21 cellular contexts compared by ENCODE assay signal in the genomic region with DNA sequence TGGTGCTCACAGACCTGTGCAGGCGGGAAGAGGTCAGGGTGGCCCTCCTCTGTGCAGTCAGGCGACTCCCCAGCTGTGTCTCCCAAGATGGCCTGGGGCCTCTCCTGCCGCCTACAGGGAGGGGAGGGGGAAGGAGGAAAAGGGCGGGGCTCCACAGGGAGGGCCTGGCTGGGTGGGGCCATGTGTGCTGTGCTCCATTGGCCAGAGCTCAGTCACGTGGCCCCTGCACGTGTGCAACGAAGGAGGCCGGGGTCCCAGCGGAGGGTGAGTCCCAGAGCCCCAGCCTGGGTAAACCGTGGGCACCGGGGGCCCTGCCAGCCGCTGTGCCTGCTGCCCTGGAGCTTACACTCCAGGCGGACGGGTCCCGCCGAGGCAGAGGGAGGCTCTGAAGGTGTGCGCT.
DNase-seq lines count a peak whose midpoint lies in the region; ATAC-seq and TF ChIP-seq lines count a peak whose summit lies in the region.
"Had no signal": no experiment of that assay in that cellular context is flagged by ENCODE, and none has a peak within 500 bp of the region (broad histone marks: within the 10 kb centered on the region; RNA-seq: fewer than 3 reads in every experiment).

No MANE protein-coding gene starts in this region.

- no peaks in the 10 kb centered on the region for H3K27me3 Mint-ChIP-seq in stimulated activated naive CD8-positive, alpha-beta T cell treated with anti-CD3 and anti-CD28 coated beads, Interleukin-15, Interleukin-2, amounts not matched to agents 100 ng/mL and 50 ng/mL, for 24 hours
- no peaks in the 10 kb centered on the region for H3K27me3 Mint-ChIP-seq in naive thymus-derived CD4-positive, alpha-beta T cell
- H3K27me3 Mint-ChIP-seq: activated CD4-positive, alpha-beta T cell treated with anti-CD3 and anti-CD28 coated beads, Interleukin-2, amount 10 ng/mL, durations not matched to agents 7 days and 5 days had no signal

- H3K4me1 Mint-ChIP-seq in stimulated activated naive CD8-positive, alpha-beta T cell treated with anti-CD3 and anti-CD28 coated beads, Interleukin-15, Interleukin-2, amounts not matched to agents 100 ng/mL and 50 ng/mL, for 24 hours (ENCODE audit: low read depth): no peaks in the 10 kb centered on the region
- peaks cover 0 to 2% (median 0%) of the 10 kb centered on the region in 7 donors for H3K4me1 Mint-ChIP-seq in naive thymus-derived CD4-positive, alpha-beta T cell

- no peaks in the 10 kb centered on the region for H3K36me3 ChIP-seq in naive thymus-derived CD4-positive, alpha-beta T cell (ENCODE audit: control insufficient read depth in 2 of 3, insufficient read depth in 3 of 3, low read length in 3 of 3)

- H3K27me3 ChIP-seq in naive thymus-derived CD4-positive, alpha-beta T cell (ENCODE audit: control insufficient read depth in 2 of 2, insufficient read depth in 2 of 2, low read length in 2 of 2): no peaks in the 10 kb centered on the region
- H3K27me3 ChIP-seq: heart left ventricle had no signal

- no peak for TF ChIP-seq POLR2A in erythroblast (IDR thresholded peaks at IDR 0.05; ENCODE audit: low read length)

- H3K27ac Mint-ChIP-seq in stimulated activated naive CD8-positive, alpha-beta T cell treated with anti-CD3 and anti-CD28 coated beads, Interleukin-15, Interleukin-2, amounts not matched to agents 100 ng/mL and 50 ng/mL, for 24 hours: no peak overlapping the region
- no peak overlapping the region for H3K27ac Mint-ChIP-seq in naive thymus-derived CD4-positive, alpha-beta T cell
- H3K27ac Mint-ChIP-seq: activated CD4-positive, alpha-beta T cell treated with anti-CD3 and anti-CD28 coated beads, Interleukin-2, amount 10 ng/mL, durations not matched to agents 7 days and 5 days; activated naive CD4-positive, alpha-beta T cell treated with anti-CD3 and anti-CD28 coated beads for 36 hours; nephron had no signal

- no peak for ATAC-seq in stimulated activated naive CD8-positive, alpha-beta T cell treated with anti-CD3 and anti-CD28 coated beads, Interleukin-15, Interleukin-2, amounts not matched to agents 100 U/mL and 50 U/mL, for 24 hours
- peak; percentile 34 for ATAC-seq in naive thymus-derived CD4-positive, alpha-beta T cell
- ATAC-seq in GM18867 (IDR thresholded peaks at IDR 0.05; ENCODE audit: unreplicated experiment): no peak

- H3K36me3 Mint-ChIP-seq in stimulated activated naive CD8-positive, alpha-beta T cell treated with anti-CD3 and anti-CD28 coated beads, Interleukin-15, Interleukin-2, amounts not matched to agents 100 ng/mL and 50 ng/mL, for 24 hours (ENCODE audit: low read depth): peaks cover 20% of the 10 kb centered on the region
- H3K36me3 Mint-ChIP-seq in naive thymus-derived CD4-positive, alpha-beta T cell: peaks cover 0 to 20% (median 9%) of the 10 kb centered on the region in 5 donors

- no peak overlapping the region for H3K4me3 ChIP-seq in naive thymus-derived CD4-positive, alpha-beta T cell (ENCODE audit: low read length)
- H3K4me3 ChIP-seq: smooth muscle cell had no signal

- H3K9me3 ChIP-seq in naive thymus-derived CD4-positive, alpha-beta T cell (ENCODE audit: control insufficient read depth in 2 of 3, low read length in 3 of 3): peaks cover 0 to 11% (median 0%) of the 10 kb centered on the region in 3 experiments

- intact Hi-C loops in naive thymus-derived CD4-positive, alpha-beta T cell (cut with micrococcal nuclease): no loop called here

- H3K9me3 Mint-ChIP-seq in stimulated activated naive CD8-positive, alpha-beta T cell treated with anti-CD3 and anti-CD28 coated beads, Interleukin-15, Interleukin-2, amounts not matched to agents 100 ng/mL and 50 ng/mL, for 24 hours: peaks cover 17% of the 10 kb centered on the region
- peaks cover 9 to 31% (median 16%) of the 10 kb centered on the region in 11 donors for H3K9me3 Mint-ChIP-seq in naive thymus-derived CD4-positive, alpha-beta T cell

- H3K4me3 Mint-ChIP-seq in stimulated activated naive CD8-positive, alpha-beta T cell treated with anti-CD3 and anti-CD28 coated beads, Interleukin-15, Interleukin-2, amounts not matched to agents 100 ng/mL and 50 ng/mL, for 24 hours: peak overlapping the region; percentile 28
- H3K4me3 Mint-ChIP-seq in naive thymus-derived CD4-positive, alpha-beta T cell: no peak overlapping the region
- H3K4me3 Mint-ChIP-seq: activated CD4-positive, alpha-beta T cell treated with anti-CD3 and anti-CD28 coated beads, Interleukin-2, amount 10 ng/mL, durations not matched to agents 7 days and 5 days; activated naive CD4-positive, alpha-beta T cell treated with anti-CD3 and anti-CD28 coated beads for 36 hours; nephron had no signal

- H3K4me1 ChIP-seq in naive thymus-derived CD4-positive, alpha-beta T cell (ENCODE audit: control insufficient read depth in 2 of 2, insufficient read depth in 2 of 2, low read length in 2 of 2): no peaks in the 10 kb centered on the region

- CTCF ChIA-PET in naive thymus-derived CD4-positive, alpha-beta T cell (lab: Charles Lee): no interaction called here

- no peak overlapping the region for H3K27ac ChIP-seq in naive thymus-derived CD4-positive, alpha-beta T cell (ENCODE audit: low read depth, low read length)
- H3K27ac ChIP-seq: heart left ventricle had no signal

- POLR2A ChIA-PET in naive thymus-derived CD4-positive, alpha-beta T cell (lab: Charles Lee): no interaction called here

- DNase-seq in stimulated activated naive CD8-positive, alpha-beta T cell treated with anti-CD3 and anti-CD28 coated beads, Interleukin-15, Interleukin-2, amounts not matched to agents 100 U/mL and 50 U/mL, for 24 hours: no peak
- peak; percentile 12 to 28 for DNase-seq in erythroblast (lab: John Stamatoyannopoulos, UW)
- DNase-seq in naive thymus-derived CD4-positive, alpha-beta T cell: peak in 2 of 9 donors; percentile 4 to 7
- no peak for DNase-seq in AML-193 (lab: John Stamatoyannopoulos, UW)
- DNase-seq in GM19240 (ENCODE audit: insufficient read length, low spot score): no peak
- no peak for DNase-seq in LoVo (ENCODE audit: low spot score)
- DNase-seq: ACHN; activated CD4-positive, alpha-beta T cell treated with anti-CD3 and anti-CD28 coated beads, Interleukin-2, amount 10 ng/mL, durations not matched to agents 7 days and 5 days; activated naive CD4-positive, alpha-beta T cell treated with anti-CD3 and anti-CD28 coated beads for 36 hours; activated T-cell treated with anti-CD3 and anti-CD28 coated beads for 4 hours; CD4-positive, CD25-positive, alpha-beta regulatory T cell; DMS79; mammary epithelial cell; NCI-H1417; NCI-H526; stimulated activated CD4-positive, alpha-beta T cell treated with anti-CD3 and anti-CD28 coated beads, Interleukin-4, amount 100 ng/mL, for 24 hours had no signal

Comparison
In these comparisons a context has a peak if more than half of its experiments do, and no peak if none do; other contexts are left out.
1. DNase-seq: peak in erythroblast (2 of 2); none in stimulated activated naive CD8-positive, alpha-beta T cell treated with anti-CD3 and anti-CD28 coated beads, Interleukin-15, Interleukin-2, amounts not matched to agents 100 U/mL and 50 U/mL, for 24 hours (single experiment), AML-193 (0 of 2), GM19240 (single experiment) and LoVo (single experiment).